Comparison of ENCODE assay signal across 12 cellular contexts in the genomic region with DNA sequence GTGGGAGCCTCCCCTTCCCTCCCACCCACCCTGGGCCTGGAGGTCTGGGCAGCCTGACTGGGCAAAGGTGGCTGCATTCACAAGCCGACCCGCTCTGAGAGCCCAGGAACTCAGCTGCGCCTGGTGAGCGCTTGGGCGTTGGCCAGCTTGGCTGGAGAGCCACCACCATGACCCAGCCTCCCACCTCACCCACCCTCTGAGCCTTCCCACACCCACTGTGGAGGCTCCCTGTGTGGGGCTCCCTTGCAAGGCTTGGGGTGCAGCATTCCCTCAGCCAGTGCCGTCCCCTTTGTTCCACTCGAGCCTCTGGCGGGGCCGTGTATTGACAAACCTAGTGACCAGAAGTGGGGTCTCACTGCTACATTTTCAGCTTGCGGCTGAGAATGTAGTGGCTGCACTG.
"Had no signal": no experiment of that assay in that cellular context is flagged by ENCODE, and none has a peak within 500 bp of the region (broad histone marks: within the 10 kb centered on the region; RNA-seq: fewer than 3 reads in every experiment).

No MANE protein-coding gene starts in this region.

- H3K4me1 ChIP-seq: lower lobe of right lung, SJSA1, transverse colon had no signal

- ATAC-seq: activated naive CD8-positive, alpha-beta T cell treated with anti-CD3 and anti-CD28 coated beads, Interleukin-2, amount 50 U/mL, for 24 hours; lower lobe of right lung had no signal

- H3K27ac Mint-ChIP-seq: activated CD4-positive, alpha-beta memory T cell treated with anti-CD3 and anti-CD28 coated beads for 36 hours; activated naive CD8-positive, alpha-beta T cell treated with anti-CD3 and anti-CD28 coated beads, Interleukin-2, amount 50 U/mL, for 24 hours; activated T-helper 1 cell treated with anti-CD3 and anti-CD28 coated beads, Interleukin-12 subunit alpha, Interleukin-12 subunit beta, Interleukin-2, Interleukin-4 antibody, amounts not matched to agents 30 ng/mL and 10 ng/mL and 1 ng/mL, durations not matched to agents 14 hours and 24 hours and 36 hours had no signal

- H3K9me3 ChIP-seq: lower lobe of right lung, SJSA1, transverse colon had no signal

- H3K4me3 Mint-ChIP-seq: activated CD4-positive, alpha-beta memory T cell treated with anti-CD3 and anti-CD28 coated beads for 36 hours; activated naive CD8-positive, alpha-beta T cell treated with anti-CD3 and anti-CD28 coated beads, Interleukin-2, amount 50 U/mL, for 24 hours; activated T-helper 1 cell treated with anti-CD3 and anti-CD28 coated beads, Interleukin-12 subunit alpha, Interleukin-12 subunit beta, Interleukin-2, Interleukin-4 antibody, amounts not matched to agents 30 ng/mL and 10 ng/mL and 1 ng/mL, durations not matched to agents 14 hours and 24 hours and 36 hours; naive B cell had no signal

- H3K27me3 Mint-ChIP-seq: activated CD4-positive, alpha-beta memory T cell treated with anti-CD3 and anti-CD28 coated beads for 36 hours; activated naive CD8-positive, alpha-beta T cell treated with anti-CD3 and anti-CD28 coated beads, Interleukin-2, amount 50 U/mL, for 24 hours; naive B cell had no signal

- H3K4me3 ChIP-seq: hepatocyte, lower lobe of right lung, SJSA1, smooth muscle cell, transverse colon had no signal

- H3K27me3 ChIP-seq: hepatocyte, SJSA1, transverse colon had no signal

- H3K27ac ChIP-seq: hepatocyte, lower lobe of right lung, SJSA1, transverse colon had no signal

- DNase-seq: activated CD4-positive, alpha-beta memory T cell treated with anti-CD3 and anti-CD28 coated beads for 36 hours; activated CD8-positive, alpha-beta memory T cell treated with anti-CD3 and anti-CD28 coated beads, Interleukin-2, amount 50 U/mL, for 4 hours; activated naive CD4-positive, alpha-beta T cell treated with Interleukin-2 at 50 U/mL for 16 hours; activated naive CD8-positive, alpha-beta T cell treated with anti-CD3 and anti-CD28 coated beads, Interleukin-2, amount 50 U/mL, for 24 hours; lower lobe of right lung; naive B cell; retina; transverse colon had no signal

- H3K9me3 Mint-ChIP-seq: activated CD4-positive, alpha-beta memory T cell treated with anti-CD3 and anti-CD28 coated beads for 36 hours; activated naive CD8-positive, alpha-beta T cell treated with anti-CD3 and anti-CD28 coated beads, Interleukin-2, amount 50 U/mL, for 24 hours; activated T-helper 1 cell treated with anti-CD3 and anti-CD28 coated beads, Interleukin-12 subunit alpha, Interleukin-12 subunit beta, Interleukin-2, Interleukin-4 antibody, amounts not matched to agents 30 ng/mL and 10 ng/mL and 1 ng/mL, durations not matched to agents 14 hours and 24 hours and 36 hours; naive B cell had no signal
